Comparison of ENCODE assay signal across 26 cellular contexts in genomic region chr3:126847061-126847460, GRCh38.
DNase-seq lines count a peak whose midpoint lies in the region; ATAC-seq and TF ChIP-seq lines count a peak whose summit lies in the region.
"Had no signal": no experiment of that assay in that cellular context is flagged by ENCODE, and none has a peak within 500 bp of the region (broad histone marks: within the 10 kb centered on the region; RNA-seq: fewer than 3 reads in every experiment).

No MANE protein-coding gene starts in this region.

- no peak overlapping the region for H3K27ac ChIP-seq in right atrium auricular region
- H3K27ac ChIP-seq in heart left ventricle, result no peak overlapping the region
- no peak overlapping the region for H3K27ac ChIP-seq in endodermal cell (ENCODE audit: low read depth, low read length)
- no peak overlapping the region for H3K27ac ChIP-seq in upper lobe of left lung
- H3K27ac ChIP-seq: PC-9, RWPE1 had no signal

- H3K4me1 ChIP-seq in right atrium auricular region, result peaks cover 0 to 22% of the 10 kb centered on the region in 2 donors
- peaks cover 0 to 26% (median 13%) of the 10 kb centered on the region in 12 donors for H3K4me1 ChIP-seq in heart left ventricle
- H3K4me1 ChIP-seq in endodermal cell (ENCODE audit: control insufficient read depth, insufficient read depth, low read length), result peaks cover 29% of the 10 kb centered on the region
- H3K4me1 ChIP-seq in upper lobe of left lung, result peaks cover 0 to 7% (median 5%) of the 10 kb centered on the region in 4 donors

- DNase-seq in right atrium auricular region (ENCODE audit: low spot score), result peak; percentile 18
- DNase-seq in heart left ventricle, result no peak
- peak; percentile 46 for DNase-seq in endodermal cell
- DNase-seq in renal cortical epithelial cell (ENCODE audit: low read depth), result peak; percentile 15
- no peak for DNase-seq in SK-N-DZ (ENCODE audit: low spot score)
- no peak for DNase-seq in upper lobe of left lung
- DNase-seq: AML-193, C1 segment of cervical spinal cord, Calu3, DMS153, GDM1, KBM-7, NCI-H1092, NCI-H1436 treated with DMSO at 0.1 percent for 48 hours, NCI-H1930, NCI-H2227 treated with DMSO at 0.1 percent for 48 hours, NCI-H510A treated with DMSO at 0.1 percent for 48 hours, NCI-H748 treated with DMSO at 0.1 percent for 48 hours, PC-9, SHP77 treated with DMSO at 0.1 percent for 48 hours, SK-N-SH had no signal

- intact Hi-C loops in heart left ventricle (cut with DNase I), result no loop called here

- no peak for TF ChIP-seq EP300 in upper lobe of left lung (IDR thresholded peaks at IDR 0.05)

- TF ChIP-seq POLR2A in heart left ventricle (IDR thresholded peaks at IDR 0.05) (no peak), upper lobe of left lung (IDR thresholded peaks at IDR 0.05) (no peak)

- H3K9me3 Mint-ChIP-seq in endodermal cell, result no peaks in the 10 kb centered on the region
- H3K9me3 Mint-ChIP-seq: CD8-positive, alpha-beta T cell had no signal

- ATAC-seq in heart left ventricle, result no peak
- ATAC-seq in HG02623 (IDR thresholded peaks at IDR 0.05; ENCODE audit: unreplicated experiment), result no peak
- ATAC-seq in HG02970 (IDR thresholded peaks at IDR 0.05; ENCODE audit: low FRiP score, unreplicated experiment), result no peak
- ATAC-seq in upper lobe of left lung (ENCODE audit: low FRiP score in 2 of 2), result no peak
- ATAC-seq: CD8-positive, alpha-beta T cell; HepG2 had no signal

- TF ChIP-seq CTCF in right atrium auricular region (IDR thresholded peaks at IDR 0.05) (no peak), heart left ventricle (IDR thresholded peaks at IDR 0.05) (no peak), endodermal cell (conservative IDR thresholded peaks at IDR 0.05) (no peak), upper lobe of left lung (IDR thresholded peaks at IDR 0.05) (no peak)

- H3K9ac ChIP-seq in endodermal cell (ENCODE audit: extremely low read depth, low read length, poor library complexity, severe bottlenecking), result no peak overlapping the region
- H3K9ac ChIP-seq: SK-N-SH had no signal

- H3K27me3 ChIP-seq in right atrium auricular region (no peaks in the 10 kb centered on the region), heart left ventricle (no peaks in the 10 kb centered on the region), endodermal cell (ENCODE audit: control insufficient read depth, insufficient read depth, low read length, poor library complexity, severe bottlenecking) (no peaks in the 10 kb centered on the region), upper lobe of left lung (no peaks in the 10 kb centered on the region)

- peaks cover 44% of the 10 kb centered on the region for H3K4me1 Mint-ChIP-seq in endodermal cell

- no peak overlapping the region for H3K27ac Mint-ChIP-seq in endodermal cell
- H3K27ac Mint-ChIP-seq: CD8-positive, alpha-beta T cell had no signal

- H3K4me3 Mint-ChIP-seq in endodermal cell, result no peak overlapping the region
- H3K4me3 Mint-ChIP-seq: CD8-positive, alpha-beta T cell had no signal

- WGBS in heart left ventricle, 4 donors, result 94 to 99% (median 97%) methylated on average over 3 of the region's 3 CpGs
- WGBS in endodermal cell (ENCODE audit: insufficient coverage in 1 of 2, insufficient read length in 1 of 2), 2 experiments, result 91 to 95% methylated on average over 3 of the region's 3 CpGs
- WGBS in upper lobe of left lung, 2 donors, result 96 to 98% methylated on average over 3 of the region's 3 CpGs

- H3K27me3 Mint-ChIP-seq in endodermal cell (ENCODE audit: insufficient read depth), result no peaks in the 10 kb centered on the region

- H3K4me3 ChIP-seq in right atrium auricular region, result no peak overlapping the region
- H3K4me3 ChIP-seq in heart left ventricle, result no peak overlapping the region
- no peak overlapping the region for H3K4me3 ChIP-seq in endodermal cell (ENCODE audit: low read length)
- no peak overlapping the region for H3K4me3 ChIP-seq in upper lobe of left lung
- H3K4me3 ChIP-seq: PC-9 had no signal

- peaks cover 3% of the 10 kb centered on the region for H3K36me3 Mint-ChIP-seq in endodermal cell (ENCODE audit: low read depth)

- no peaks in the 10 kb centered on the region for H3K36me3 ChIP-seq in right atrium auricular region
- no peaks in the 10 kb centered on the region for H3K36me3 ChIP-seq in heart left ventricle
- H3K36me3 ChIP-seq in endodermal cell (ENCODE audit: control insufficient read depth, insufficient read depth, low read length), result no peaks in the 10 kb centered on the region
- no peaks in the 10 kb centered on the region for H3K36me3 ChIP-seq in upper lobe of left lung

- no peaks in the 10 kb centered on the region for H3K9me3 ChIP-seq in right atrium auricular region
- H3K9me3 ChIP-seq in heart left ventricle, result no peaks in the 10 kb centered on the region
- no peaks in the 10 kb centered on the region for H3K9me3 ChIP-seq in endodermal cell (ENCODE audit: control insufficient read depth, low read length)
- no peaks in the 10 kb centered on the region for H3K9me3 ChIP-seq in upper lobe of left lung
- H3K9me3 ChIP-seq: SK-N-SH had no signal

Comparison
In these comparisons a context has a peak if more than half of its experiments do, and no peak if none do; other contexts are left out.
1. DNase-seq: peak in right atrium auricular region (single experiment), endodermal cell (single experiment) and renal cortical epithelial cell (single experiment); none in heart left ventricle (0 of 5), SK-N-DZ (single experiment) and upper lobe of left lung (0 of 2).